ENCODE assay signal across 1 cellular context in the genomic region with DNA sequence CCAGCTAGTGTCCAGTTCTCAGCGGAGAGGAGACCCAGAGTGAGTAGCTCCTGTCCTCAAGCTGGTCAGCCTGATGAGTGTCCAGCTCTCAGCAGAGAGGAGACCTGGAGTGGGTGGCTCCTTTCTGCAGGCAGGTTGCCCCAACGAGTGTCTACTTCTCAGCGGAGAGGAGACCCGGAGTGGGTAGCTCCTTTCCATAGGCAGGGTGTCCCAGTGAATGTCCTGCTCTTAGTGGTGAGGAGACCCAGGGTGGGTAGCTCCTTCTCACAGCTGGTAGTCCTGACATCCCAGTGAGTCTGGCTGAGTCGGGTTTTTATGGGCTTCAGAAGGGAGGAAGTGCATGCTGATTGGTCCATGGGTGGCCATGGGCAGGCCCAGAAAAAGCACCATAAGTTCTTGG.
TF ChIP-seq lines count a peak whose summit lies in the region.

No MANE protein-coding gene starts in this region.

TF ChIP-seq in K562, 482 proteins besides CTCF, POLR2A, EP300 and RAD21 (continued from another document):
- TF ChIP-seq, protein P1, sequence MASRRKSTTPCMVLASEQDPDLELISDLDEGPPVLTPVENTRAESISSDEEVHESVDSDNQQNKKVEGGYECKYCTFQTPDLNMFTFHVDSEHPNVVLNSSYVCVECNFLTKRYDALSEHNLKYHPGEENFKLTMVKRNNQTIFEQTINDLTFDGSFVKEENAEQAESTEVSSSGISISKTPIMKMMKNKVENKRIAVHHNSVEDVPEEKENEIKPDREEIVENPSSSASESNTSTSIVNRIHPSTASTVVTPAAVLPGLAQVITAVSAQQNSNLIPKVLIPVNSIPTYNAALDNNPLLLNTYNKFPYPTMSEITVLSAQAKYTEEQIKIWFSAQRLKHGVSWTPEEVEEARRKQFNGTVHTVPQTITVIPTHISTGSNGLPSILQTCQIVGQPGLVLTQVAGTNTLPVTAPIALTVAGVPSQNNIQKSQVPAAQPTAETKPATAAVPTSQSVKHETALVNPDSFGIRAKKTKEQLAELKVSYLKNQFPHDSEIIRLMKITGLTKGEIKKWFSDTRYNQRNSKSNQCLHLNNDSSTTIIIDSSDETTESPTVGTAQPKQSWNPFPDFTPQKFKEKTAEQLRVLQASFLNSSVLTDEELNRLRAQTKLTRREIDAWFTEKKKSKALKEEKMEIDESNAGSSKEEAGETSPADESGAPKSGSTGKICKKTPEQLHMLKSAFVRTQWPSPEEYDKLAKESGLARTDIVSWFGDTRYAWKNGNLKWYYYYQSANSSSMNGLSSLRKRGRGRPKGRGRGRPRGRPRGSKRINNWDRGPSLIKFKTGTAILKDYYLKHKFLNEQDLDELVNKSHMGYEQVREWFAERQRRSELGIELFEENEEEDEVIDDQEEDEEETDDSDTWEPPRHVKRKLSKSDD (conservative IDR thresholded peaks at IDR 0.05; ENCODE audit: low read length), result no peak
- no peak for TF ChIP-seq RB1 (IDR thresholded peaks at IDR 0.05; ENCODE audit: low read depth)
TF ChIP-seq in K562: peak in this region for 6.
